ENCODE assay signal across 20 cellular contexts in the genomic region with DNA sequence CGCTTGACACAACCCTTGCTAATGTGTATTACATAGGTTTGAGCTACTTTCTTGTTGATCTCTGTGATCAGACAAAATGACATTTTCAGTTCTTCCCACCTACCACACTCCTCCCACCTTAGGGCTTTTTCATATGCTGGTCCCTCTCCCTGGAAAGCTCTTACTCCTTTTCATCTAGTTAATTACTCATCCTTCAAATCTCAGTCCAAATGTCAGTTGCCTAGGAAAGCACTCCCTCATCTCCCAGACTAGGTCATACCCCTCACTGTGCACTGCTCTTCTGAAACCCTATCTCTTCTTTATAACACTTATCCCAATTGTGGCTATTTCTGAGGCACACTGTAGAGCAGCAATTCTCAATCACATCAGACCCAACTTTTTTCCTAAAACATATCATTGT.
"Had no signal": no experiment of that assay in that cellular context is flagged by ENCODE, and none has a peak within 500 bp of the region (broad histone marks: within the 10 kb centered on the region; RNA-seq: fewer than 3 reads in every experiment).

No MANE protein-coding gene starts in this region.

- H3K79me2 ChIP-seq: parathyroid adenoma had no signal

- DNase-seq: activated CD4-positive, CD25-positive, alpha-beta regulatory T cell; activated CD8-positive, alpha-beta memory T cell treated with anti-CD3 and anti-CD28 coated beads for 24 hours; activated CD8-positive, alpha-beta memory T cell treated with anti-CD3 and anti-CD28 coated beads, Interleukin-2, amount 50 U/mL, for 48 hours; activated gamma-delta T cell treated with Interleukin-2 at 50 U/mL for 16 hours; activated naive CD8-positive, alpha-beta T cell treated with anti-CD3 and anti-CD28 coated beads, Interleukin-2, amount 10 ng/mL, durations not matched to agents 7 days and 5 days; activated T-cell treated with anti-CD3 and anti-CD28 coated beads, Interleukin-2, amount 50 U/mL, for 72 hours; body of pancreas; colonic mucosa; foreskin keratinocyte; glutamatergic neuron; hippocampal formation; left cardiac atrium; lower lobe of right lung; natural killer cell; retina; stimulated activated naive B cell treated with anti-CD40 and anti-IgM and Interleukin-4, amounts not matched to agents 10 μg/mL and 1 μg/mL and 100 μg/mL, for 72 hours; T-cell; T-helper 9 cell; upper lobe of right lung had no signal

- H3K27ac ChIP-seq: body of pancreas, colonic mucosa, foreskin keratinocyte, lower lobe of right lung, parathyroid adenoma, upper lobe of right lung had no signal

- H3K27ac Mint-ChIP-seq: activated naive CD8-positive, alpha-beta T cell treated with anti-CD3 and anti-CD28 coated beads, Interleukin-2, amount 10 ng/mL, durations not matched to agents 7 days and 5 days; activated T-cell treated with anti-CD3 and anti-CD28 coated beads, Interleukin-2, amount 50 U/mL, for 72 hours; natural killer cell; stimulated activated naive B cell treated with anti-CD40 and anti-IgM and Interleukin-4, amounts not matched to agents 10 μg/mL and 1 μg/mL and 100 μg/mL, for 72 hours; T-cell had no signal

- H3K9ac ChIP-seq: parathyroid adenoma had no signal

- H3K4me3 ChIP-seq: body of pancreas, colonic mucosa, lower lobe of right lung, upper lobe of right lung had no signal

- H3K9me3 ChIP-seq: body of pancreas, colonic mucosa, lower lobe of right lung, upper lobe of right lung had no signal

- H3K36me3 ChIP-seq: colonic mucosa had no signal

- H3K9me3 Mint-ChIP-seq: activated naive CD8-positive, alpha-beta T cell treated with anti-CD3 and anti-CD28 coated beads, Interleukin-2, amount 10 ng/mL, durations not matched to agents 7 days and 5 days; stimulated activated naive B cell treated with anti-CD40 and anti-IgM and Interleukin-4, amounts not matched to agents 10 μg/mL and 1 μg/mL and 100 μg/mL, for 72 hours had no signal

- H2AFZ ChIP-seq: parathyroid adenoma had no signal

- H3K27me3 ChIP-seq: body of pancreas, colonic mucosa, foreskin keratinocyte, upper lobe of right lung had no signal

- H3K27me3 Mint-ChIP-seq: activated naive CD8-positive, alpha-beta T cell treated with anti-CD3 and anti-CD28 coated beads, Interleukin-2, amount 10 ng/mL, durations not matched to agents 7 days and 5 days; stimulated activated naive B cell treated with anti-CD40 and anti-IgM and Interleukin-4, amounts not matched to agents 10 μg/mL and 1 μg/mL and 100 μg/mL, for 72 hours; T-cell had no signal

- H3K36me3 Mint-ChIP-seq: natural killer cell had no signal

- H3K4me3 Mint-ChIP-seq: activated naive CD8-positive, alpha-beta T cell treated with anti-CD3 and anti-CD28 coated beads, Interleukin-2, amount 10 ng/mL, durations not matched to agents 7 days and 5 days; activated T-cell treated with anti-CD3 and anti-CD28 coated beads, Interleukin-2, amount 50 U/mL, for 72 hours; natural killer cell; stimulated activated naive B cell treated with anti-CD40 and anti-IgM and Interleukin-4, amounts not matched to agents 10 μg/mL and 1 μg/mL and 100 μg/mL, for 72 hours; T-cell had no signal
